26 cellular contexts compared by ENCODE assay signal in genomic region chr15:87747106-87747505, GRCh38.
"Had no signal": no experiment of that assay in that cellular context is flagged by ENCODE, and none has a peak within 500 bp of the region (broad histone marks: within the 10 kb centered on the region; RNA-seq: fewer than 3 reads in every experiment).

No MANE protein-coding gene starts in this region.

- H3K36me3 ChIP-seq: breast epithelium, heart right ventricle, left lung, lower lobe of right lung, stomach, thyroid gland, upper lobe of right lung had no signal

- H2AFZ ChIP-seq: parathyroid adenoma had no signal

- H3K4me1 ChIP-seq: breast epithelium, parathyroid adenoma, psoas muscle, thyroid gland had no signal

- H3K79me2 ChIP-seq: parathyroid adenoma had no signal

- H3K27me3 ChIP-seq: breast epithelium, foreskin keratinocyte, heart right ventricle, left lung, stomach, thyroid gland, upper lobe of right lung had no signal

- H3K4me2 ChIP-seq: smooth muscle cell had no signal

- DNase-seq: activated B cell treated with CpG ODN at 0.5 μM for 24 hours; activated CD4-positive, alpha-beta T cell treated with anti-CD3 and anti-CD28 coated beads, Interleukin-2, amount 50 U/mL, for 1 hour; activated CD8-positive, alpha-beta T cell treated with anti-CD3 and anti-CD28 coated beads for 36 hours; activated gamma-delta T cell treated with Interleukin-2 at 50 U/mL for 16 hours; activated naive CD8-positive, alpha-beta T cell treated with anti-CD3 and anti-CD28 coated beads, Interleukin-2, amount 50 U/mL, for 24 hours; activated T-cell treated with anti-CD3 and anti-CD28 coated beads, Interleukin-2, amount 50 U/mL, for 4 hours; amygdala; central memory CD4-positive, alpha-beta T cell; foreskin keratinocyte; heart right ventricle; left lung; lower lobe of right lung; mesenchymal stem cell; naive thymus-derived CD8-positive, alpha-beta T cell; nucleus accumbens; psoas muscle; stimulated activated CD4-positive, alpha-beta T cell treated with anti-CD3 and anti-CD28 coated beads, Interleukin-15, amount 100 ng/mL, for 24 hours; stimulated activated CD4-positive, alpha-beta T cell treated with anti-CD3 and anti-CD28 coated beads, Interleukin-2, amount 100 ng/mL, for 24 hours; stimulated activated naive B cell treated with anti-CD40 and anti-IgM and Interleukin-4, amounts not matched to agents 10 μg/mL and 1 μg/mL and 100 μg/mL, for 72 hours; stomach; thyroid gland; upper lobe of right lung had no signal

- H3K4me3 ChIP-seq: breast epithelium, heart right ventricle, left lung, lower lobe of right lung, psoas muscle, smooth muscle cell, stomach, thyroid gland, upper lobe of right lung had no signal

- H3K27ac ChIP-seq: breast epithelium, foreskin keratinocyte, heart right ventricle, left lung, lower lobe of right lung, parathyroid adenoma, psoas muscle, stomach, thyroid gland, upper lobe of right lung had no signal

- ATAC-seq: activated CD8-positive, alpha-beta T cell treated with anti-CD3 and anti-CD28 coated beads for 36 hours; activated naive CD8-positive, alpha-beta T cell treated with anti-CD3 and anti-CD28 coated beads, Interleukin-2, amount 50 U/mL, for 24 hours; activated T-cell treated with anti-CD3 and anti-CD28 coated beads, Interleukin-2, amount 50 U/mL, for 4 hours; activated T-helper 17 cell treated with anti-CD3 and anti-CD28 coated beads, Interleukin-2, amount 50 U/mL, for 72 hours; foreskin keratinocyte; heart right ventricle; left lung; lower lobe of right lung; naive thymus-derived CD8-positive, alpha-beta T cell; psoas muscle; stimulated activated naive B cell treated with anti-CD40 and anti-IgM and Interleukin-4, amounts not matched to agents 10 μg/mL and 1 μg/mL and 100 μg/mL, for 72 hours; upper lobe of right lung had no signal

- H3K9me3 ChIP-seq: breast epithelium, heart right ventricle, left lung, lower lobe of right lung, psoas muscle, stomach, thyroid gland, upper lobe of right lung had no signal
